In genomic region chr19:49679832-49680472, GRCh38 we compare ENCODE assay signal across 8 cellular contexts. TPM values are rescaled to one million over a fixed set of nuclear protein-coding genes. Genes with fewer than 3 reads are reported as not detected.
DNase-seq lines count a peak whose midpoint lies in the region; ATAC-seq and TF ChIP-seq lines count a peak whose summit lies in the region.

No MANE protein-coding gene starts in this region.

- H3K9me3 Mint-ChIP-seq in stimulated activated naive B cell treated with anti-CD40 and anti-IgM and Interleukin-4, amounts not matched to agents 10 μg/mL and 1 μg/mL and 100 μg/mL, for 72 hours, result no peaks in the 10 kb centered on the region

- H3K4me1 ChIP-seq in SK-N-SH (ENCODE audit: control insufficient read depth in 1 of 2, insufficient read depth in 2 of 2, low read depth in 1 of 2, low read length in 1 of 2) (peaks cover 20 to 25% of the 10 kb centered on the region in 2 experiments; a peak in 3 of 4 replicates), hepatocyte (ENCODE audit: insufficient read depth) (peaks cover 12% of the 10 kb centered on the region)

- no peaks in the 10 kb centered on the region for H3K9me3 ChIP-seq in SK-N-SH
- H3K9me3 ChIP-seq in WERI-Rb-1 (ENCODE audit: severe bottlenecking), result no peaks in the 10 kb centered on the region
- no peaks in the 10 kb centered on the region for H3K9me3 ChIP-seq in hepatocyte (ENCODE audit: low read depth)

- peaks cover 61% of the 10 kb centered on the region for H3K79me2 ChIP-seq in SK-N-SH (ENCODE audit: insufficient read depth)
- peaks cover 57% of the 10 kb centered on the region for H3K79me2 ChIP-seq in hepatocyte

- POLR2A ChIA-PET in SK-N-SH (lab: Yijun Ruan, JAX), result no interaction called here

- no peak for TF ChIP-seq EP300 in SK-N-SH (IDR thresholded peaks at IDR 0.05; ENCODE audit: borderline replicate concordance in 1 of 2, low read depth in 1 of 2, low read length in 1 of 2)

- H3K4me1 Mint-ChIP-seq in stimulated activated naive B cell treated with anti-CD40 and anti-IgM and Interleukin-4, amounts not matched to agents 10 μg/mL and 1 μg/mL and 100 μg/mL, for 72 hours, result peaks cover 30 to 53% of the 10 kb centered on the region in 2 donors

- 73% methylated on average over 9 of the region's 9 CpGs for WGBS in SK-N-SH (ENCODE audit: low lambda C conversion rate)
- WGBS in hepatocyte (ENCODE audit: low lambda C conversion rate, missing lambda C conversion rate), result 63% methylated on average over 9 of the region's 9 CpGs

- no peaks in the 10 kb centered on the region for H3K9me2 ChIP-seq in SK-N-SH
- H3K9me2 ChIP-seq in hepatocyte (replicated peaks; ENCODE audit: insufficient read depth), result no peaks in the 10 kb centered on the region

- TF ChIP-seq RAD21 in SK-N-SH (IDR thresholded peaks at IDR 0.05; ENCODE audit: low read length), result no peak

- H3K27ac ChIP-seq in SK-N-SH (ENCODE audit: low read depth in 2 of 2, low read length in 1 of 2) (peak overlapping the region; percentile 36 to 42; a peak in 2 of 4 replicates), WERI-Rb-1 (peak overlapping the region; percentile 99), hepatocyte (peak overlapping the region; percentile 75)

- DNase-seq in SK-N-SH (no peak), WERI-Rb-1 (no peak), hepatocyte (ENCODE audit: low spot score) (no peak), nucleus accumbens (lab: John Stamatoyannopoulos, UW) (no peak), middle frontal gyrus (ENCODE audit: extremely low spot score, low spot score) (no peak), NCI-H2171 (lab: John Stamatoyannopoulos, UW) (no peak)
- no peak for DNase-seq in stimulated activated naive B cell treated with anti-CD40 and anti-IgM and Interleukin-4, amounts not matched to agents 10 μg/mL and 1 μg/mL and 100 μg/mL, for 72 hours

- CTCF ChIA-PET in SK-N-SH (lab: Yijun Ruan, JAX), result interaction anchor here (0.8 to 8.8 kb wide), 13 partner anchors 8 to 189 kb away, joined by 3 to 78 read pairs (median 5); partner anchors contain the start of genes ADM5, BCL2L12, CPT1C and IRF3

- H3F3A ChIP-seq in SK-N-SH (replicated peaks; ENCODE audit: insufficient read depth), result peaks cover 12% of the 10 kb centered on the region

- TF ChIP-seq CTCF in SK-N-SH (IDR thresholded peaks at IDR 0.05) (no peak), WERI-Rb-1 (IDR thresholded peaks at IDR 0.05; ENCODE audit: low read depth, low read length) (no peak), hepatocyte (IDR thresholded peaks at IDR 0.05; ENCODE audit: poor library complexity) (no peak)

- no peaks in the 10 kb centered on the region for H3K27me3 ChIP-seq in SK-N-SH (ENCODE audit: insufficient read depth)
- H3K27me3 ChIP-seq in WERI-Rb-1 (ENCODE audit: insufficient read depth, low read depth, severe bottlenecking), result no peaks in the 10 kb centered on the region
- no peaks in the 10 kb centered on the region for H3K27me3 ChIP-seq in hepatocyte

- H3K4me3 ChIP-seq in SK-N-SH (ENCODE audit: low read depth in 2 of 2, low read length in 1 of 2) (no peak overlapping the region), WERI-Rb-1 (ENCODE audit: low read depth, low read length) (peak overlapping the region; percentile 41), hepatocyte (no peak overlapping the region)

- H3K4me2 ChIP-seq in SK-N-SH, result peak overlapping the region; percentile 74
- H3K4me2 ChIP-seq in hepatocyte, result peak overlapping the region; percentile 75

- H3K4me3 Mint-ChIP-seq in stimulated activated naive B cell treated with anti-CD40 and anti-IgM and Interleukin-4, amounts not matched to agents 10 μg/mL and 1 μg/mL and 100 μg/mL, for 72 hours, result peak overlapping the region; percentile 87 to 90

- H3K9ac ChIP-seq in SK-N-SH, result no peak overlapping the region

- peaks cover 29 to 39% of the 10 kb centered on the region in 2 donors for H3K36me3 Mint-ChIP-seq in stimulated activated naive B cell treated with anti-CD40 and anti-IgM and Interleukin-4, amounts not matched to agents 10 μg/mL and 1 μg/mL and 100 μg/mL, for 72 hours

- H3K36me3 ChIP-seq in SK-N-SH (replicated peaks in 1 of 2; ENCODE audit: control insufficient read depth in 1 of 2, insufficient read depth in 2 of 2, low read length in 1 of 2) (peaks cover 25 to 28% of the 10 kb centered on the region in 2 experiments), WERI-Rb-1 (peaks cover 55% of the 10 kb centered on the region), hepatocyte (replicated peaks; ENCODE audit: insufficient read depth, low read depth) (no peaks in the 10 kb centered on the region)

- no peaks in the 10 kb centered on the region for H3K27me3 Mint-ChIP-seq in stimulated activated naive B cell treated with anti-CD40 and anti-IgM and Interleukin-4, amounts not matched to agents 10 μg/mL and 1 μg/mL and 100 μg/mL, for 72 hours

- H2AFZ ChIP-seq in SK-N-SH (ENCODE audit: low read depth) (no peak overlapping the region), hepatocyte (no peak overlapping the region)

- no peak for ATAC-seq in SK-N-SH treated with all-trans-retinoic acid at 6 μM for 48 hours
- ATAC-seq in stimulated activated naive B cell treated with anti-CD40 and anti-IgM and Interleukin-4, amounts not matched to agents 10 μg/mL and 1 μg/mL and 100 μg/mL, for 72 hours (replicated peaks), result no peak

- peak overlapping the region; percentile 57 for H3K27ac Mint-ChIP-seq in stimulated activated naive B cell treated with anti-CD40 and anti-IgM and Interleukin-4, amounts not matched to agents 10 μg/mL and 1 μg/mL and 100 μg/mL, for 72 hours

- H4K20me1 ChIP-seq in SK-N-SH (ENCODE audit: insufficient read depth) (peaks cover 57% of the 10 kb centered on the region), hepatocyte (ENCODE audit: insufficient read depth, poor library complexity, severe bottlenecking) (peaks cover 32% of the 10 kb centered on the region)

TF ChIP-seq in SK-N-SH, 30 proteins besides CTCF, POLR2A, EP300 and RAD21 (continues in another document):
- TF ChIP-seq NRF1 (IDR thresholded peaks at IDR 0.05; ENCODE audit: low read depth, low read length) (no peak), TEAD4 (IDR thresholded peaks at IDR 0.05; ENCODE audit: borderline replicate concordance, insufficient read depth) (no peak)

TF ChIP-seq in SK-N-SH treated with all-trans-retinoic acid at 6 μM for 48 hours, 23 proteins besides CTCF, POLR2A, EP300 and RAD21 (continues in another document):
- TF ChIP-seq ESRRG (CRISPR knock-in tag; IDR thresholded peaks at IDR 0.05), result no peak
- no peak for TF ChIP-seq POU6F1 (CRISPR knock-in tag; IDR thresholded peaks at IDR 0.05; ENCODE audit: borderline replicate concordance, low read depth)
- no peak for TF ChIP-seq PPARA (CRISPR knock-in tag; IDR thresholded peaks at IDR 0.05; ENCODE audit: borderline replicate concordance)
- no peak for TF ChIP-seq OSR1 (CRISPR knock-in tag; IDR thresholded peaks at IDR 0.05)
- no peak for TF ChIP-seq CSRNP3 (CRISPR knock-in tag; IDR thresholded peaks at IDR 0.05)

RNA-seq across cellular contexts. Expression of gene PRMT1, which starts 2.9 kb away (rescaled TPM):
- 774 and 789 TPM in 2 replicates for polyA plus RNA-seq in SK-N-SH (2012; rRNA removed)
- 388 and 605 TPM in 2 replicates for polyA plus RNA-seq in SK-N-SH (2012; cell fraction: cytosol; rRNA removed)
- 501 and 596 TPM in 2 replicates for polyA plus RNA-seq in SK-N-SH (2012; cell fraction: nucleus; rRNA removed)
- 189 and 195 TPM in 2 replicates for total RNA-seq in hepatocyte
- 175 and 180 TPM in 2 replicates for polyA plus RNA-seq in hepatocyte

RNA-seq across cellular contexts. Expression of gene ADM5, which starts 9.4 kb away (rescaled TPM):
- 1.3 TPM in 2 replicates for polyA plus RNA-seq in SK-N-SH (2012; rRNA removed)
- 0.20 and 0.23 TPM in 2 replicates for polyA plus RNA-seq in SK-N-SH (2012; cell fraction: cytosol; rRNA removed)
- 8.2 and 9.3 TPM in 2 replicates for polyA plus RNA-seq in SK-N-SH (2012; cell fraction: nucleus; rRNA removed)
- 0.12 and 0.50 TPM in 2 replicates for total RNA-seq in hepatocyte
- not detected in 2 replicates for polyA plus RNA-seq in hepatocyte

RNA-seq across cellular contexts. Expression of gene CPT1C, which starts 11.0 kb away (rescaled TPM):
- polyA plus RNA-seq in SK-N-SH (2012; rRNA removed) (118 and 139 TPM in 2 replicates), hepatocyte (6.8 and 10.0 TPM in 2 replicates)
- polyA plus RNA-seq in SK-N-SH (2012; cell fraction: cytosol; rRNA removed), result 44.5 and 60.4 TPM in 2 replicates
- polyA plus RNA-seq in SK-N-SH (2012; cell fraction: nucleus; rRNA removed), result 666 and 747 TPM in 2 replicates
- total RNA-seq in hepatocyte, result 6.2 and 6.7 TPM in 2 replicates

RNA-seq across cellular contexts. Expression of gene BCL2L12, which starts 14.2 kb away (rescaled TPM):
- 20.3 and 27.9 TPM in 2 replicates for polyA plus RNA-seq in SK-N-SH (2012; rRNA removed)
- 11.9 and 15.4 TPM in 2 replicates for polyA plus RNA-seq in SK-N-SH (2012; cell fraction: cytosol; rRNA removed)
- 18.2 and 30.0 TPM in 2 replicates for polyA plus RNA-seq in SK-N-SH (2012; cell fraction: nucleus; rRNA removed)
- total RNA-seq in hepatocyte, result 4.9 and 13.8 TPM in 2 replicates
- 28.3 and 32.5 TPM in 2 replicates for polyA plus RNA-seq in hepatocyte

RNA-seq across cellular contexts. Expression of gene IRF3, which starts 14.3 kb away (rescaled TPM):
- polyA plus RNA-seq in SK-N-SH (2012; rRNA removed) (85.9 and 112 TPM in 2 replicates), hepatocyte (38.8 and 41.8 TPM in 2 replicates)
- polyA plus RNA-seq in SK-N-SH (2012; cell fraction: cytosol; rRNA removed), result 37.9 and 61.4 TPM in 2 replicates
- 301 and 750 TPM in 2 replicates for polyA plus RNA-seq in SK-N-SH (2012; cell fraction: nucleus; rRNA removed)
- total RNA-seq in hepatocyte, result 39.2 and 55.6 TPM in 2 replicates

Comparison
In these comparisons a context has a peak if more than half of its experiments do, and no peak if none do; other contexts are left out.
1. H3K27ac ChIP-seq: peak in every context shown above with its lines; median percentile 99 in WERI-Rb-1; 75 in hepatocyte; 39 in SK-N-SH.